19 cellular contexts compared by ENCODE assay signal in genomic region chr9:97519441-97519970, GRCh38. TPM values are rescaled to one million over a fixed set of nuclear protein-coding genes. Genes with fewer than 3 reads are reported as not detected.
DNase-seq lines count a peak whose midpoint lies in the region; ATAC-seq and TF ChIP-seq lines count a peak whose summit lies in the region.
"Had no signal": no experiment of that assay in that cellular context is flagged by ENCODE, and none has a peak within 500 bp of the region (broad histone marks: within the 10 kb centered on the region; RNA-seq: fewer than 3 reads in every experiment).

No MANE protein-coding gene starts in this region.

- ATAC-seq in left ventricle myocardium superior: no peak

- H4K20me1 ChIP-seq in hepatocyte (ENCODE audit: insufficient read depth, poor library complexity, severe bottlenecking): no peaks in the 10 kb centered on the region

- peak overlapping the region; percentile 45 for H3K4me2 ChIP-seq in hepatocyte

- TF ChIP-seq CTCF in cardiac muscle cell (IDR thresholded peaks at IDR 0.05; ENCODE audit: low read depth, low read length): no peak
- TF ChIP-seq CTCF in hepatocyte (IDR thresholded peaks at IDR 0.05; ENCODE audit: poor library complexity): no peak
- no peak for TF ChIP-seq CTCF in sigmoid colon (IDR thresholded peaks at IDR 0.05)
- no peak for TF ChIP-seq CTCF in vagina (IDR thresholded peaks at IDR 0.05)

- H3K36me3 ChIP-seq in cardiac muscle cell (peaks cover 4% of the 10 kb centered on the region), hepatocyte (replicated peaks; ENCODE audit: insufficient read depth, low read depth) (no peaks in the 10 kb centered on the region), sigmoid colon (peaks cover 0 to under 1% (median 0%) of the 10 kb centered on the region in 4 donors), vagina (no peaks in the 10 kb centered on the region)
- H3K36me3 ChIP-seq: breast epithelium had no signal

- intact Hi-C loops in left ventricle myocardium superior (cut with micrococcal nuclease) (no loop called here), sigmoid colon (cut with DNase I) (loop anchor here (5.0 kb wide), 1 partner anchor 73 kb away; no protein-coding TSS in a partner anchor), vagina (cut with DNase I) (no loop called here)

- peaks cover 56% of the 10 kb centered on the region for H3K4me1 ChIP-seq in cardiac muscle cell (ENCODE audit: low read depth)
- H3K4me1 ChIP-seq in hepatocyte (ENCODE audit: insufficient read depth): no peaks in the 10 kb centered on the region
- H3K4me1 ChIP-seq in sigmoid colon: peaks cover 0 to 80% (median 72%) of the 10 kb centered on the region in 4 donors
- H3K4me1 ChIP-seq in vagina: peaks cover 60% of the 10 kb centered on the region
- H3K4me1 ChIP-seq: breast epithelium, testis had no signal

- H3K79me2 ChIP-seq in hepatocyte: no peaks in the 10 kb centered on the region

- H3K27ac ChIP-seq in cardiac muscle cell (peak overlapping the region; percentile 64), hepatocyte (no peak overlapping the region), sigmoid colon (peak overlapping the region; percentile 82 to 90 (median 86)), vagina (peak overlapping the region; percentile 87)
- H3K27ac ChIP-seq: testis had no signal

- DNase-seq in cardiac muscle cell (ENCODE audit: low read depth in 1 of 2, low spot score in 1 of 2): no peak
- DNase-seq in left ventricle myocardium superior: no peak
- DNase-seq in hepatocyte (ENCODE audit: low spot score): no peak
- peak; percentile 42 for DNase-seq in sigmoid colon
- no peak for DNase-seq in vagina (ENCODE audit: extremely low spot score in 2 of 2)
- no peak for DNase-seq in activated CD4-positive, alpha-beta T cell treated with anti-CD3 and anti-CD28 coated beads, Interleukin-2, amount 50 U/mL, for 1 hour
- DNase-seq in NCI-H226: no peak
- DNase-seq in NCI-H2107 (lab: John Stamatoyannopoulos, UW): no peak
- DNase-seq: activated CD4-positive, alpha-beta T cell treated with anti-CD3 and anti-CD28 coated beads, Interleukin-2, amount 50 U/mL, for 4 hours; activated gamma-delta T cell; COR-L47; DND-41; midbrain; MM.1S; NCI-H2171; NCI-H526; SHP77 treated with DMSO at 0.1 percent for 48 hours; testis had no signal

- no peak overlapping the region for H3K4me3 ChIP-seq in cardiac muscle cell
- no peak overlapping the region for H3K4me3 ChIP-seq in hepatocyte
- peak overlapping the region in 3 of 4 donors; percentile 0 to 19 (median 11) for H3K4me3 ChIP-seq in sigmoid colon
- H3K4me3 ChIP-seq in vagina: peak overlapping the region in 1 of 2 donors; percentile 3
- H3K4me3 ChIP-seq: breast epithelium, testis had no signal

- no peak for TF ChIP-seq EP300 in sigmoid colon (IDR thresholded peaks at IDR 0.05)

- no peak overlapping the region for H2AFZ ChIP-seq in hepatocyte

- H3K9me3 ChIP-seq in cardiac muscle cell (ENCODE audit: low read depth) (no peaks in the 10 kb centered on the region), hepatocyte (ENCODE audit: low read depth) (no peaks in the 10 kb centered on the region), sigmoid colon (no peaks in the 10 kb centered on the region), vagina (no peaks in the 10 kb centered on the region)
- H3K9me3 ChIP-seq: breast epithelium, testis had no signal

- TF ChIP-seq POLR2A in sigmoid colon (IDR thresholded peaks at IDR 0.05) (no peak), vagina (IDR thresholded peaks at IDR 0.05) (no peak)

- H3K27me3 ChIP-seq in cardiac muscle cell (no peaks in the 10 kb centered on the region), hepatocyte (no peaks in the 10 kb centered on the region), sigmoid colon (no peaks in the 10 kb centered on the region), vagina (no peaks in the 10 kb centered on the region)
- H3K27me3 ChIP-seq: breast epithelium, testis had no signal

- no peaks in the 10 kb centered on the region for H3K9me2 ChIP-seq in hepatocyte (replicated peaks; ENCODE audit: insufficient read depth)

- 82% methylated on average over 11 of the region's 11 CpGs for WGBS in hepatocyte (ENCODE audit: low lambda C conversion rate, missing lambda C conversion rate)
- 81 to 89% methylated on average over 11 of the region's 11 CpGs for WGBS in sigmoid colon, 2 donors

RNA-seq across cellular contexts. Expression of gene TMOD1, which starts 18.0 kb away (rescaled TPM):
- 61.4 and 75.7 TPM in 2 replicates for total RNA-seq in cardiac muscle cell
- polyA plus RNA-seq in cardiac muscle cell: 168 and 219 TPM in 2 replicates
- total RNA-seq in left ventricle myocardium superior: 205 TPM
- total RNA-seq in hepatocyte: 0.32 and 0.47 TPM in 2 replicates
- 0.47 and 3.5 TPM in 2 replicates for polyA plus RNA-seq in hepatocyte
- total RNA-seq in sigmoid colon: 10 to 100 TPM; 28.5 to 56.8 (median 38.5) TPM
- polyA plus RNA-seq in sigmoid colon: 1 to 10 TPM; 1.6 to 5.8 (median 4.2) TPM
- 21.1 TPM for total RNA-seq in vagina

Comparison
In these comparisons a context has a peak if more than half of its experiments do, and no peak if none do; other contexts are left out.
1. H3K4me3 ChIP-seq: peak in sigmoid colon (3 of 4); none in cardiac muscle cell (single experiment) and hepatocyte (single experiment).
2. RNA of gene TMOD1, which starts 18.0 kb away (total RNA-seq): 205 TPM in left ventricle myocardium superior (single experiment), 61.4 to 75.7 TPM in cardiac muscle cell, 28.5 to 56.8 TPM in sigmoid colon and 21.1 TPM in vagina (single experiment); 0.32 to 0.47 TPM in hepatocyte; every median in the first group is over 10 times any median in the second.